ENCODE assay signal across 1 cellular context in genomic region chr2:145729481-145729880, GRCh38.
A peak's percentile ranks its signal among the peaks of the same experiment; 100 is the strongest.
TF ChIP-seq lines count a peak whose summit lies in the region.

No MANE protein-coding gene starts in this region.

TF ChIP-seq in HepG2, 621 proteins besides CTCF, POLR2A, EP300 and RAD21 (continued from another document):
- peak; percentile 31; the same call in 1 of the 2 replicates for TF ChIP-seq PAXIP1 (CRISPR knock-in tag; conservative IDR thresholded peaks at IDR 0.05)
- TF ChIP-seq NCOA2 (CRISPR knock-in tag; IDR thresholded peaks at IDR 0.05), result 0 out of 2 replicates have a peak, but pooled peaks have one; percentile 36
- TF ChIP-seq, protein P1, sequence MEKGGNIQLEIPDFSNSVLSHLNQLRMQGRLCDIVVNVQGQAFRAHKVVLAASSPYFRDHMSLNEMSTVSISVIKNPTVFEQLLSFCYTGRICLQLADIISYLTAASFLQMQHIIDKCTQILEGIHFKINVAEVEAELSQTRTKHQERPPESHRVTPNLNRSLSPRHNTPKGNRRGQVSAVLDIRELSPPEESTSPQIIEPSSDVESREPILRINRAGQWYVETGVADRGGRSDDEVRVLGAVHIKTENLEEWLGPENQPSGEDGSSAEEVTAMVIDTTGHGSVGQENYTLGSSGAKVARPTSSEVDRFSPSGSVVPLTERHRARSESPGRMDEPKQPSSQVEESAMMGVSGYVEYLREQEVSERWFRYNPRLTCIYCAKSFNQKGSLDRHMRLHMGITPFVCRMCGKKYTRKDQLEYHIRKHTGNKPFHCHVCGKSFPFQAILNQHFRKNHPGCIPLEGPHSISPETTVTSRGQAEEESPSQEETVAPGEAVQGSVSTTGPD (CRISPR knock-in tag; IDR thresholded peaks at IDR 0.05), result no peak
- 0 out of 2 replicates have a peak, but pooled peaks have one; percentile 37 for TF ChIP-seq ZNF264 (CRISPR knock-in tag; IDR thresholded peaks at IDR 0.05)
- peak; percentile 42; the same call in 1 of the 2 replicates for TF ChIP-seq SOX5 (CRISPR knock-in tag; IDR thresholded peaks at IDR 0.05; ENCODE audit: borderline replicate concordance)
- peak; percentile 33; the same call in 1 of the 2 replicates for TF ChIP-seq CEBPB (IDR thresholded peaks at IDR 0.05; ENCODE audit: borderline replicate concordance, low read depth, low read length)
- no peak for TF ChIP-seq SOX13 (IDR thresholded peaks at IDR 0.05)
- TF ChIP-seq SOX13 (CRISPR knock-in tag; conservative IDR thresholded peaks at IDR 0.05 in 1 of 2, IDR thresholded peaks at IDR 0.05 in 1 of 2), result peak in 1 of 2 experiments; percentile 58; a peak in 2 of 4 replicates
- TF ChIP-seq TCF7 (IDR thresholded peaks at IDR 0.05; ENCODE audit: low read depth), result peak; percentile 26
- peak; percentile 28; the same call in 1 of the 2 replicates for TF ChIP-seq FOXJ3 (CRISPR knock-in tag; IDR thresholded peaks at IDR 0.05; ENCODE audit: borderline replicate concordance)
TF ChIP-seq in HepG2: peak in this region for 12.
